18 cellular contexts compared by ENCODE assay signal in the genomic region with DNA sequence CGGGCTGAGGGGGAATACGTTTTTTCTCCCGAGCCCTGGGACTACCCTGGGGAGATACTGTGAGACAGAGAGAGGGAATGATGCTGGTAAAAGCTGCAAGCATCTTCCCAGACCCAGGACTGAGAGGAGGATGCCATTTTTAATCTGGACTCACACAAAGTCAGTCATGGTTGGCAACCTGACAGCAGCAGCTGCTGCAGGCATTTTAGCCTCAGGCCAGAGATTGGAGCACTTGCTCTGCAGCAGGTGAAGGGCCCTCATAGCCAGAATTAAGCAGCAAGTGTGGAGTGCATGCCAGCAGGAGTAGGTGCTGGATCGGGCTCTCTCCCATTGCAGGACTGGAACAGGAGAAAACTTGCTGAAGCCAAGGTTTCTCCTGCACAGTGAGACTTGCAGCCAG.
DNase-seq lines count a peak whose midpoint lies in the region; ATAC-seq and TF ChIP-seq lines count a peak whose summit lies in the region.
"Had no signal": no experiment of that assay in that cellular context is flagged by ENCODE, and none has a peak within 500 bp of the region (broad histone marks: within the 10 kb centered on the region; RNA-seq: fewer than 3 reads in every experiment).

No MANE protein-coding gene starts in this region.

- peak; percentile 18 for DNase-seq in EL
- DNase-seq in NCI-H1105 (lab: John Stamatoyannopoulos, UW), result peak; percentile 88
- no peak for DNase-seq in RWPE2 (ENCODE audit: low spot score)
- DNase-seq in neuronal stem cell (ENCODE audit: low spot score), result no peak
- DNase-seq in mucosa of descending colon, result no peak
- no peak for DNase-seq in tibial nerve (ENCODE audit: low spot score in 2 of 2)
- DNase-seq: activated CD4-positive, alpha-beta T cell treated with anti-CD3 and anti-CD28 coated beads for 48 hours; CD4-positive, CD25-positive, alpha-beta regulatory T cell; H9; NCI-H2171; sigmoid colon; stimulated activated naive B cell treated with anti-CD40 and anti-IgM and Interleukin-4, amounts not matched to agents 10 μg/mL and 1 μg/mL and 100 μg/mL, for 72 hours had no signal

- TF ChIP-seq EP300 in tibial nerve (IDR thresholded peaks at IDR 0.05), result no peak

- ATAC-seq in RWPE2 (ENCODE audit: low read depth), result peak; percentile 45; the same call in 2 of the 3 replicates
- ATAC-seq in mucosa of descending colon, result no peak
- ATAC-seq in GM21367 (IDR thresholded peaks at IDR 0.05; ENCODE audit: unreplicated experiment), result no peak
- no peak for ATAC-seq in HG03108 (IDR thresholded peaks at IDR 0.05; ENCODE audit: unreplicated experiment)
- ATAC-seq: esophagus mucosa; K562; stimulated activated naive B cell treated with anti-CD40 and anti-IgM and Interleukin-4, amounts not matched to agents 10 μg/mL and 1 μg/mL and 100 μg/mL, for 72 hours had no signal

- no peak overlapping the region for H2BK15ac ChIP-seq in neuronal stem cell (ENCODE audit: low read length)

- H4K8ac ChIP-seq in neuronal stem cell (ENCODE audit: low read depth, low read length), result no peak overlapping the region

- no peaks in the 10 kb centered on the region for H3K79me1 ChIP-seq in neuronal stem cell (ENCODE audit: low read depth, low read length)

- H3K4me3 ChIP-seq in RWPE2 (ENCODE audit: severe bottlenecking) (no peak overlapping the region), neuronal stem cell (ENCODE audit: low read length in 2 of 2) (no peak overlapping the region), mucosa of descending colon (no peak overlapping the region), tibial nerve (no peak overlapping the region)
- H3K4me3 ChIP-seq: coronary artery, K562, sigmoid colon had no signal

- TF ChIP-seq POLR2A in tibial nerve (IDR thresholded peaks at IDR 0.05), result no peak

- no peak overlapping the region for H4K91ac ChIP-seq in neuronal stem cell (ENCODE audit: low read depth, low read length, poor library complexity)

- no peaks in the 10 kb centered on the region for H3K36me3 ChIP-seq in RWPE2 (ENCODE audit: low read depth)
- H3K36me3 ChIP-seq in neuronal stem cell (replicated peaks in 1 of 2; ENCODE audit: control insufficient read depth in 2 of 2, insufficient read depth in 2 of 2, low read length in 2 of 2), result no peaks in the 10 kb centered on the region
- H3K36me3 ChIP-seq in mucosa of descending colon (ENCODE audit: low read depth), result no peaks in the 10 kb centered on the region
- no peaks in the 10 kb centered on the region for H3K36me3 ChIP-seq in tibial nerve
- H3K36me3 ChIP-seq: sigmoid colon had no signal

- no peak overlapping the region for H3K4ac ChIP-seq in neuronal stem cell (ENCODE audit: low read length)

- H3K27me3 ChIP-seq in RWPE2 (ENCODE audit: insufficient read depth, poor library complexity, severe bottlenecking) (no peaks in the 10 kb centered on the region), neuronal stem cell (ENCODE audit: control insufficient read depth in 3 of 3, insufficient read depth in 3 of 3, low read depth in 1 of 3, low read length in 3 of 3) (no peaks in the 10 kb centered on the region), tibial nerve (no peaks in the 10 kb centered on the region)
- H3K27me3 ChIP-seq: sigmoid colon had no signal

- no peak overlapping the region for H3K9ac ChIP-seq in neuronal stem cell (ENCODE audit: low read depth, low read length, poor library complexity)

- no peak overlapping the region for H3K27ac ChIP-seq in RWPE2 (ENCODE audit: poor library complexity, severe bottlenecking)
- H3K27ac ChIP-seq in neuronal stem cell (replicated peaks; ENCODE audit: low read length), result no peak overlapping the region
- no peak overlapping the region for H3K27ac ChIP-seq in tibial nerve
- H3K27ac ChIP-seq: coronary artery, RWPE1, sigmoid colon had no signal

- H2AFZ ChIP-seq in neuronal stem cell (ENCODE audit: low read length), result peak overlapping the region; percentile 7

- no CpG with 5 or more reads among the region's 4 CpGs for WGBS in neuronal stem cell (ENCODE audit: extremely low coverage in 2 of 2, insufficient read length in 2 of 2, insufficient replicate concordance in 1 of 2), 2 donors
- whole genome bisulfite sequencing in tibial nerve, 2 donors, result 65 to 71% methylated on average over 4 of the region's 4 CpGs

- peak overlapping the region; percentile 11 for H3K18ac ChIP-seq in neuronal stem cell (ENCODE audit: low read length)

- H2BK5ac ChIP-seq in neuronal stem cell (ENCODE audit: low read length), result no peak overlapping the region

- TF ChIP-seq CTCF in RWPE2 (IDR thresholded peaks at IDR 0.05; ENCODE audit: poor library complexity, severe bottlenecking) (no peak), mucosa of descending colon (IDR thresholded peaks at IDR 0.05) (no peak), tibial nerve (IDR thresholded peaks at IDR 0.05) (no peak)

- intact Hi-C loops in mucosa of descending colon (cut with DNase I, micrococcal nuclease), result no loop called here

- no peak overlapping the region for H3K4me2 ChIP-seq in neuronal stem cell (ENCODE audit: insufficient read depth, low read length, poor library complexity, severe bottlenecking)

- H2AK5ac ChIP-seq in neuronal stem cell (ENCODE audit: low read depth, low read length), result no peak overlapping the region

- H3K14ac ChIP-seq in neuronal stem cell (ENCODE audit: low read length), result no peak overlapping the region

- H3K23ac ChIP-seq in neuronal stem cell (ENCODE audit: low read depth, low read length, poor library complexity), result no peak overlapping the region

- no peak overlapping the region for H2BK120ac ChIP-seq in neuronal stem cell (ENCODE audit: low read depth, low read length)

- no peak overlapping the region for H2BK12ac ChIP-seq in neuronal stem cell (ENCODE audit: low read length)

- no peaks in the 10 kb centered on the region for H3K4me1 ChIP-seq in RWPE2 (ENCODE audit: insufficient read depth, poor library complexity, severe bottlenecking)
- no peaks in the 10 kb centered on the region for H3K4me1 ChIP-seq in neuronal stem cell (ENCODE audit: control insufficient read depth in 2 of 2, insufficient read depth in 1 of 2, low read depth in 1 of 2, low read length in 2 of 2)
- no peaks in the 10 kb centered on the region for H3K4me1 ChIP-seq in mucosa of descending colon (ENCODE audit: low read depth)
- H3K4me1 ChIP-seq in tibial nerve, result no peaks in the 10 kb centered on the region
- H3K4me1 ChIP-seq: sigmoid colon had no signal

- no peaks in the 10 kb centered on the region for H3K9me3 ChIP-seq in RWPE2 (ENCODE audit: severe bottlenecking)
- H3K9me3 ChIP-seq in neuronal stem cell (replicated peaks in 1 of 2; ENCODE audit: control insufficient read depth in 2 of 2, insufficient read depth in 1 of 2, low read depth in 1 of 2, low read length in 2 of 2), result no peaks in the 10 kb centered on the region
- no peaks in the 10 kb centered on the region for H3K9me3 ChIP-seq in mucosa of descending colon
- peaks cover 0 to 4% (median 0%) of the 10 kb centered on the region in 4 donors for H3K9me3 ChIP-seq in tibial nerve
- H3K9me3 ChIP-seq: sigmoid colon had no signal

Comparison
In these comparisons a context has a peak if more than half of its experiments do, and no peak if none do; other contexts are left out.
1. DNase-seq: peak in EL (single experiment) and NCI-H1105 (single experiment); none in RWPE2 (single experiment), neuronal stem cell (single experiment), mucosa of descending colon (0 of 3) and tibial nerve (0 of 2).